In genomic region chr12:50986961-50987737, GRCh38 we compare ENCODE assay signal across 8 cellular contexts. TPM values are rescaled to one million over a fixed set of nuclear protein-coding genes. Genes with fewer than 3 reads are reported as not detected.
DNase-seq lines count a peak whose midpoint lies in the region; ATAC-seq and TF ChIP-seq lines count a peak whose summit lies in the region.
"Had no signal": no experiment of that assay in that cellular context is flagged by ENCODE, and none has a peak within 500 bp of the region (broad histone marks: within the 10 kb centered on the region; RNA-seq: fewer than 3 reads in every experiment).

No MANE protein-coding gene starts in this region.

- no peaks in the 10 kb centered on the region for H3K9me3 ChIP-seq in HCT116 (ENCODE audit: control insufficient read depth in 1 of 2, insufficient read depth in 1 of 2, low read depth in 1 of 2, low read length in 2 of 2)
- H3K9me3 ChIP-seq in muscle layer of colon (ENCODE audit: low read length), result no peaks in the 10 kb centered on the region

- H3K9me3 Mint-ChIP-seq in T-helper 1 cell treated with Interleukin-12 subunit alpha and Interleukin-12 subunit beta and Interleukin-4 antibody, amounts not matched to agents 30 μg/mL and 1 μg/mL, for 36 hours, result no peaks in the 10 kb centered on the region
- H3K9me3 Mint-ChIP-seq: activated naive CD4-positive, alpha-beta T cell treated with anti-CD3 and anti-CD28 coated beads, Interleukin-2, amount 50 U/mL, for 72 hours had no signal

- TF ChIP-seq POLR2A in HCT116 (IDR thresholded peaks at IDR 0.05; ENCODE audit: borderline replicate concordance, extremely low read depth, insufficient read depth, insufficient read length), result no peak

- peak; percentile 74 for TF ChIP-seq RAD21 in HCT116 (IDR thresholded peaks at IDR 0.05; ENCODE audit: low read depth)

- H3K27me3 ChIP-seq in HCT116 (ENCODE audit: insufficient read depth, low read length), result no peaks in the 10 kb centered on the region
- H3K27me3 ChIP-seq in muscle layer of colon (ENCODE audit: control insufficient read depth in 1 of 2, insufficient read depth in 2 of 2, low read length in 2 of 2), result no peaks in the 10 kb centered on the region

- RAD21 ChIA-PET in HCT116 (lab: Charles Lee; ENCODE audit: low non-redundant PET in 1 of 2, low total read pairs in 2 of 2, uncharacterized antibody in 2 of 2, unreplicated experiment in 2 of 2), result interaction anchor here (1.1 to 1.6 kb wide), 2 partner anchors 162 to 222 kb away, joined by 4 to 8 read pairs; no protein-coding TSS in a partner anchor

- H3K36me3 Mint-ChIP-seq in T-helper 1 cell treated with Interleukin-12 subunit alpha and Interleukin-12 subunit beta and Interleukin-4 antibody, amounts not matched to agents 30 μg/mL and 1 μg/mL, for 36 hours (ENCODE audit: low read depth), result peaks cover 33% of the 10 kb centered on the region

- CTCF ChIA-PET in HCT116 (lab: Charles Lee), result interaction anchor here (1.0 to 3.2 kb wide), 8 partner anchors 38 to 482 kb away, joined by 3 to 33 read pairs (median 4); partner anchors contain the start of genes DIP2B and SLC11A2

- H3K4me1 ChIP-seq in HCT116 (ENCODE audit: control insufficient read depth in 1 of 2, insufficient read depth in 2 of 2, low read length in 2 of 2), result peaks cover 0 to 6% of the 10 kb centered on the region in 2 experiments; a peak in 1 of 4 replicates
- H3K4me1 ChIP-seq in muscle layer of colon (ENCODE audit: insufficient read depth, low read length), result peaks cover 31% of the 10 kb centered on the region

- peaks cover 32% of the 10 kb centered on the region for H3K4me1 Mint-ChIP-seq in T-helper 1 cell treated with Interleukin-12 subunit alpha and Interleukin-12 subunit beta and Interleukin-4 antibody, amounts not matched to agents 30 μg/mL and 1 μg/mL, for 36 hours (ENCODE audit: low read depth)

- H3K27ac ChIP-seq in HCT116 (ENCODE audit: low read depth, low read length), result no peak overlapping the region
- peak overlapping the region; percentile 30 for H3K27ac ChIP-seq in muscle layer of colon (ENCODE audit: low read depth, low read length)

- BruUV-seq in HCT116 (replicated peaks; lab: Mats Ljungman, UMichigan), result no TSS peak

- no peaks in the 10 kb centered on the region for H4K20me1 ChIP-seq in HCT116 (ENCODE audit: insufficient read depth)

- H3K36me3 ChIP-seq in HCT116 (ENCODE audit: control insufficient read depth in 1 of 2, insufficient read depth in 2 of 2, low read length in 2 of 2), result peaks cover 15 to 17% of the 10 kb centered on the region in 2 experiments
- H3K36me3 ChIP-seq in muscle layer of colon (ENCODE audit: insufficient read depth, low read length), result peaks cover 33% of the 10 kb centered on the region

- intact Hi-C loops in HCT116 (cut with micrococcal nuclease), result loop anchor here (1.0 kb wide), 2 partner anchors 162 to 222 kb away; no protein-coding TSS in a partner anchor

- peak; percentile 69 for ATAC-seq in HCT116
- ATAC-seq in HG03280 (IDR thresholded peaks at IDR 0.05; ENCODE audit: unreplicated experiment), result no peak

- TF ChIP-seq CTCF in HCT116 (IDR thresholded peaks at IDR 0.05 in 2 of 3, conservative IDR thresholded peaks at IDR 0.05 in 1 of 3; ENCODE audit: borderline replicate concordance in 1 of 3, insufficient read depth in 1 of 3, low read depth in 2 of 3, low read length in 2 of 3) (peak; percentile 35 to 61 (median 49); a peak in 4 of 6 replicates), epithelial cell of proximal tubule (conservative IDR thresholded peaks at IDR 0.05; ENCODE audit: low read depth, low read length) (peak; percentile 86)

- POLR2A ChIA-PET in HCT116 (lab: Charles Lee), result interaction anchor here (1.1 kb wide), 1 partner anchor 39 kb away, joined by 4 read pairs; the partner anchor contains the start of gene SLC11A2

- no peak overlapping the region for H3K4me3 ChIP-seq in HCT116 (replicated peaks in 1 of 2; ENCODE audit: low read depth in 1 of 2, low read length in 2 of 2)
- no peak overlapping the region for H3K4me3 ChIP-seq in epithelial cell of proximal tubule (ENCODE audit: low read depth, low read length)
- H3K4me3 ChIP-seq in muscle layer of colon (ENCODE audit: low read depth in 1 of 2, low read length in 2 of 2), result no peak overlapping the region

- no peak overlapping the region for H2AFZ ChIP-seq in HCT116 (ENCODE audit: low read depth, low read length, poor library complexity, severe bottlenecking)

- H3K9me2 ChIP-seq in HCT116 (ENCODE audit: insufficient read depth), result no peaks in the 10 kb centered on the region

- DNase-seq in DMS53 treated with DMSO at 0.1 percent for 48 hours (lab: John Stamatoyannopoulos, UW; ENCODE audit: unreplicated experiment) (peak; percentile 7), HCT116 (ENCODE audit: low read depth, low spot score) (peak; percentile 15), epithelial cell of proximal tubule (ENCODE audit: low read depth) (no peak)
- no peak for DNase-seq in NK-92 treated with Interleukin-12 subunit alpha and Interleukin-12 subunit beta, amount 100 ng/mL, for 24 hours (lab: John Stamatoyannopoulos, UW)

- no peak overlapping the region for H3K4me2 ChIP-seq in HCT116 (ENCODE audit: low read length)

- H3K27me3 Mint-ChIP-seq in T-helper 1 cell treated with Interleukin-12 subunit alpha and Interleukin-12 subunit beta and Interleukin-4 antibody, amounts not matched to agents 30 μg/mL and 1 μg/mL, for 36 hours (ENCODE audit: low read depth), result no peaks in the 10 kb centered on the region

- no peak overlapping the region for H3K9ac ChIP-seq in HCT116 (ENCODE audit: low read length)
- no peak overlapping the region for H3K9ac ChIP-seq in muscle layer of colon (ENCODE audit: low read length)

- no peaks in the 10 kb centered on the region for H3K79me2 ChIP-seq in HCT116 (ENCODE audit: insufficient read depth, low read length)

- no peak overlapping the region for H3K4me3 Mint-ChIP-seq in T-helper 1 cell treated with Interleukin-12 subunit alpha and Interleukin-12 subunit beta and Interleukin-4 antibody, amounts not matched to agents 30 μg/mL and 1 μg/mL, for 36 hours

- H3K27ac Mint-ChIP-seq in T-helper 1 cell treated with Interleukin-12 subunit alpha and Interleukin-12 subunit beta and Interleukin-4 antibody, amounts not matched to agents 30 μg/mL and 1 μg/mL, for 36 hours, result peak overlapping the region; percentile 65

TF ChIP-seq in HCT116, 20 proteins besides CTCF, POLR2A, EP300 and RAD21:
- TF ChIP-seq CEBPB (IDR thresholded peaks at IDR 0.05; ENCODE audit: low read depth) (no peak), ELF1 (IDR thresholded peaks at IDR 0.05; ENCODE audit: borderline replicate concordance, low read depth) (no peak)

RNA-seq across cellular contexts. Expression of gene HIGD1C, which starts 34.8 kb away (rescaled TPM):
- total RNA-seq in HCT116 (2021; ENCODE audit: unreplicated experiment) (not detected), epithelial cell of proximal tubule (not detected in 2 replicates)
- polyA plus RNA-seq in HCT116 (2012), result not detected in 2 replicates
- total RNA-seq: activated naive CD4-positive, alpha-beta T cell treated with anti-CD3 and anti-CD28 coated beads, Interleukin-2, amount 50 U/mL, for 72 hours had no signal

RNA-seq across cellular contexts. Expression of gene SLC11A2, which starts 39.0 kb away (rescaled TPM):
- 38.7 TPM for total RNA-seq in HCT116 (2021; ENCODE audit: unreplicated experiment)
- 23.1 and 23.5 TPM in 2 replicates for polyA plus RNA-seq in HCT116 (2012)
- 34.6 and 43.7 TPM in 2 replicates for total RNA-seq in epithelial cell of proximal tubule

Comparison
In these comparisons a context has a peak if more than half of its experiments do, and no peak if none do; other contexts are left out.
1. DNase-seq: peak in DMS53 treated with DMSO at 0.1 percent for 48 hours (single experiment) and HCT116 (single experiment); none in epithelial cell of proximal tubule (single experiment) and NK-92 treated with Interleukin-12 subunit alpha and Interleukin-12 subunit beta, amount 100 ng/mL, for 24 hours (single experiment).